In the genomic region with DNA sequence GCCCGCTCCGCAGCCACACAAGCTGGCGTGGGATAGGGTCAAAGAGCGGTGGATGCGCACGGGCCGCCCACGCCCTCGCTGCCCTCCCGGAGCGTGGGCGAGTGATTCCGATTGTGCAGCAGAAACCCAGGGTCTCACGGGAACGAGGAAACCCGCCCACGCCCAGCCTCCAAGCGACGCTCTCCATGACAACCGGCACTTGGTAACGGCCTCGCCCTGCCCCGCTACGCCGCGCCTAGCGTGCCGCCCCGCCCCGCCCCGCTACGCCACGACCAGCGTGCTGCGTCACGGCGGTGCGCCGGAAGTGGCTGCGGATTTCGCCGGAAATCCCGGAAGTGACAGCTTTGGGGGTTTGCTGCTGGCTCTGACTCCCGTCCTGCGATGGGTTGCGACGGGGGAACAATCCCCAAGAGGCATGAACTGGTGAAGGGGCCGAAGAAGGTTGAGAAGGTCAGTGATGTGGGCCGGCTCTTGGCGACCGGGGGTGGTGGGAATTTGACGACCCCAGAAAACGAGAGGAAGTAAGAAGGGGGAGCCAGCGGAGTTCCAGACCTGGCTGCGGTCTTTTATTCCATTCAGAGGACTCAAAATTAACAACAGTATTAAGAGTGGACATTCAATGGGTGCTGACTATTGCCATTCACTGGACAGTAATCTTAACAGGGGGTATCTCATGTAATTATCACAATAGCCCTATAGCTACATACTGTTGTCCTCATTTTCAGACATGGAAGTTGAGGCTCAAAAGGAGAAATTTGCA, we compare ENCODE assay signal across 8 cellular contexts. TPM values are rescaled to one million over a fixed set of nuclear protein-coding genes. Genes with fewer than 3 reads are reported as not detected.
DNase-seq lines count a peak whose midpoint lies in the region; ATAC-seq, FAIRE-seq and TF ChIP-seq lines count a peak whose summit lies in the region.

A gene with protein sequence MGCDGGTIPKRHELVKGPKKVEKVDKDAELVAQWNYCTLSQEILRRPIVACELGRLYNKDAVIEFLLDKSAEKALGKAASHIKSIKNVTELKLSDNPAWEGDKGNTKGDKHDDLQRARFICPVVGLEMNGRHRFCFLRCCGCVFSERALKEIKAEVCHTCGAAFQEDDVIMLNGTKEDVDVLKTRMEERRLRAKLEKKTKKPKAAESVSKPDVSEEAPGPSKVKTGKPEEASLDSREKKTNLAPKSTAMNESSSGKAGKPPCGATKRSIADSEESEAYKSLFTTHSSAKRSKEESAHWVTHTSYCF (plus strand): TSS at position 311 of the 760 bp plus-strand sequence. CDS start 71 bp downstream, at position 382.

- no peaks in the 10 kb centered on the region for H3K9me3 Mint-ChIP-seq in astrocyte (ENCODE audit: unreplicated experiment)

- H3K4me1 ChIP-seq in astrocyte (ENCODE audit: insufficient read depth, low read length): peaks cover 17% of the 10 kb centered on the region
- peaks cover 9% of the 10 kb centered on the region for H3K4me1 ChIP-seq in rectal smooth muscle tissue (ENCODE audit: control insufficient read depth, insufficient read depth, low read length)
- H3K4me1 ChIP-seq in vagina: peaks cover 34% of the 10 kb centered on the region

- H3K9me3 ChIP-seq in astrocyte (ENCODE audit: insufficient read depth, low read depth, low read length) (no peaks in the 10 kb centered on the region), vagina (no peaks in the 10 kb centered on the region)

- peak within 1 kb of the TSS; percentile 91 for H3K4me2 ChIP-seq in astrocyte (ENCODE audit: low read length)

- peaks cover 3% of the 10 kb centered on the region for H3K4me1 Mint-ChIP-seq in astrocyte (ENCODE audit: low read depth, unreplicated experiment)

- H3K36me3 Mint-ChIP-seq in astrocyte (ENCODE audit: low read depth, unreplicated experiment): no peaks in the 10 kb centered on the region

- TF ChIP-seq POLR2A in vagina (IDR thresholded peaks at IDR 0.05): no peak

- ATAC-seq in GM18508 (IDR thresholded peaks at IDR 0.05; ENCODE audit: insufficient read depth, unreplicated experiment) (peak; percentile 91), HG02973 (IDR thresholded peaks at IDR 0.05; ENCODE audit: unreplicated experiment) (peak; percentile 96)

- no peaks in the 10 kb centered on the region for H3K27me3 ChIP-seq in astrocyte (ENCODE audit: insufficient read depth, low read length)
- H3K27me3 ChIP-seq in rectal smooth muscle tissue (ENCODE audit: control insufficient read depth, insufficient read depth, low read length): no peaks in the 10 kb centered on the region
- no peaks in the 10 kb centered on the region for H3K27me3 ChIP-seq in vagina

- H3K79me2 ChIP-seq in astrocyte (ENCODE audit: insufficient read depth, low read length): peaks cover 39% of the 10 kb centered on the region

- H3K4me3 ChIP-seq in astrocyte (ENCODE audit: insufficient read depth, low read depth, low read length): peak within 1 kb of the TSS; percentile 97
- H3K4me3 ChIP-seq in rectal smooth muscle tissue (ENCODE audit: low read length): peak within 1 kb of the TSS; percentile 88
- H3K4me3 ChIP-seq in vagina: peak within 1 kb of the TSS; percentile 78

- H3K36me3 ChIP-seq in astrocyte (ENCODE audit: insufficient read depth, low read length) (peaks cover 4% of the 10 kb centered on the region), rectal smooth muscle tissue (ENCODE audit: control insufficient read depth, insufficient read depth, low read length) (no peaks in the 10 kb centered on the region), vagina (peaks cover under 1 to 4% of the 10 kb centered on the region in 2 donors)

- TF ChIP-seq CTCF in astrocyte (IDR thresholded peaks at IDR 0.05; ENCODE audit: insufficient read depth, low read depth, low read length) (no peak), vagina (IDR thresholded peaks at IDR 0.05) (no peak)

- intact Hi-C loops in vagina (cut with DNase I): loop anchor here (10.0 kb wide), 1 partner anchor 74 kb away; a partner anchor contains a TSS

- H3K4me3 Mint-ChIP-seq in astrocyte (ENCODE audit: unreplicated experiment): peak within 1 kb of the TSS; percentile 100

- H2AFZ ChIP-seq in astrocyte (ENCODE audit: low read depth, low read length): peak within 1 kb of the TSS; percentile 97

- no peak for FAIRE-seq in astrocyte (lab: Jason Lieb, UNC)

- H3K27ac Mint-ChIP-seq in astrocyte (ENCODE audit: unreplicated experiment): peak within 1 kb of the TSS; percentile 99

- H3K9ac ChIP-seq in astrocyte (ENCODE audit: low read length) (peak within 1 kb of the TSS; percentile 98), rectal smooth muscle tissue (ENCODE audit: low read length) (peak within 1 kb of the TSS; percentile 61)

- DNase-seq in NCI-H1930 (lab: John Stamatoyannopoulos, UW): peak; percentile 93 to 96
- peak; percentile 90 for DNase-seq in T-helper 22 cell (ENCODE audit: low read depth)
- DNase-seq in astrocyte (ENCODE audit: low read depth): peak; percentile 91
- peak; percentile 91 for DNase-seq in hepatic stellate cell (ENCODE audit: low spot score)
- DNase-seq in vagina (ENCODE audit: extremely low spot score in 2 of 2): peak in 1 of 2 donors; percentile 90

- H3K27me3 Mint-ChIP-seq in astrocyte (ENCODE audit: low read depth, unreplicated experiment): no peaks in the 10 kb centered on the region

- H4K20me1 ChIP-seq in astrocyte (ENCODE audit: insufficient read depth, low read length): peaks cover 10% of the 10 kb centered on the region

- peak within 1 kb of the TSS; percentile 97 for H3K27ac ChIP-seq in astrocyte (ENCODE audit: low read depth, low read length)
- H3K27ac ChIP-seq in rectal smooth muscle tissue (ENCODE audit: low read depth, low read length): peak within 1 kb of the TSS; percentile 80
- peak within 1 kb of the TSS; percentile 64 for H3K27ac ChIP-seq in vagina

RNA-seq across cellular contexts. Expression of the gene that starts here (rescaled TPM):
- total RNA-seq in astrocyte (76.5 and 81.4 TPM in 2 replicates), vagina (47.1 TPM)
